ENCODE assay signal across 20 cellular contexts in the genomic region with DNA sequence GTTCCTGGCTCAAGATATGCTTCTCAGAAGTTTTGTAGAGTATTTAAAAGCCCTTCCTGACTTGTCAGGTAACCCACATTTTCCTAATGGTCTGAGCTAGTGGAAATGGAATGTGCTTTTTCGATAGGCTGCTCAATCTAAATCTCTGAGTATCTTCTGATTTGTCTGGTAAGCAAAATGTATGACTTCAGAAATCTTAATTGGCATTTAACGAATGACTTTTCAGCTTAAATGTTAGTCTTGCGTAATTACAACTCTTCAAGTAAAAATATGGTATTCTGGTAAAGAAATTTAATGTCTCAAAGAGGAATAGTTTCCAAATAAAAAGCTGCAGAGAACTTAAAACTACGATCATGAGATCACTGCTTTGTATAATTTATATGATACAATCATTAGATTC.
"Had no signal": no experiment of that assay in that cellular context is flagged by ENCODE, and none has a peak within 500 bp of the region (broad histone marks: within the 10 kb centered on the region; RNA-seq: fewer than 3 reads in every experiment).

No MANE protein-coding gene starts in this region.

- H3K36me3 ChIP-seq: left lung, lower lobe of right lung, ovary, right atrium auricular region, stomach, thyroid gland, transverse colon, upper lobe of left lung, vagina had no signal

- H3K27me3 ChIP-seq: left lung, ovary, right atrium auricular region, stomach, testis, thyroid gland, transverse colon, upper lobe of left lung, vagina had no signal

- ATAC-seq: natural killer cell; stimulated activated naive CD8-positive, alpha-beta T cell treated with anti-CD3 and anti-CD28 coated beads, Interleukin-15, Interleukin-2, amounts not matched to agents 100 U/mL and 50 U/mL, for 24 hours had no signal

- H3K4me3 ChIP-seq: left lung, lower lobe of right lung, ovary, right atrium auricular region, skin epidermis, stomach, testis, thyroid gland, transverse colon, upper lobe of left lung, vagina had no signal

- H3K9me3 ChIP-seq: left lung, lower lobe of right lung, ovary, right atrium auricular region, stomach, testis, thyroid gland, transverse colon, upper lobe of left lung, vagina had no signal

- H3K27ac ChIP-seq: left lung, lower lobe of right lung, ovary, right atrium auricular region, skin epidermis, stomach, testis, thyroid gland, transverse colon, upper lobe of left lung, vagina had no signal

- H3K4me1 ChIP-seq: lower lobe of right lung, right atrium auricular region, thyroid gland, vagina had no signal

- DNase-seq: immature natural killer cell; kidney; lower lobe of right lung; natural killer cell; stimulated activated CD4-positive, alpha-beta T cell treated with anti-CD3 and anti-CD28 coated beads, Interleukin-12 subunit alpha, Interleukin-12 subunit beta, amount 100 ng/mL, for 4 hours; stimulated activated CD4-positive, alpha-beta T cell treated with anti-CD3 and anti-CD28 coated beads, Interleukin-15, amount 100 ng/mL, for 24 hours; stimulated activated CD4-positive, alpha-beta T cell treated with anti-CD3 and anti-CD28 coated beads, Interleukin-2, amount 100 ng/mL, for 24 hours; stimulated activated CD4-positive, alpha-beta T cell treated with anti-CD3 and anti-CD28 coated beads, Interleukin-4, amount 100 ng/mL, for 1 hour; stimulated activated naive B cell treated with anti-CD40 and anti-IgM and Interleukin-4, amounts not matched to agents 10 μg/mL and 1 μg/mL and 100 μg/mL, for 72 hours; stimulated activated naive CD8-positive, alpha-beta T cell treated with anti-CD3 and anti-CD28 coated beads, Interleukin-15, Interleukin-2, amounts not matched to agents 100 U/mL and 50 U/mL, for 24 hours; stomach; transverse colon; upper lobe of left lung had no signal
